In the genomic region with DNA sequence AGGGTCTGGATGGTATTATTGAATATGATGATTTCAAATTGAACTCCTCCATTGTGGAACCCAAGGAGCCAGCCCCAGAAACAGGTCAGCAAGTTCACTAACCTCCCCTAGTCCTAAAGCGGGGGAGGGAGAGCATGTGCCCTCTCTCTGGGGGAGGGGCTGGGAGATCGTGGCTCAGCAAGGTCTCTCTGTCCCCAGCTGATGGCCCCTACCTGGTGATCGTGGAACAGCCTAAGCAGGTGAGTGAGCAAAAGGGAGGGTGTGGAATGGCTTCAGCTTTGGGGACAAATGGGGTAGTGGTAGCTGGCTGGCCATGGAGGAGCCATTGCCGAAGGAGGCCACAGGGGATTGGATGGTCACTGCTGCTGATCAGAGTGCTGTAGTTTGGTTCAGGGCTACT, we compare ENCODE assay signal across 8 cellular contexts. TPM values are rescaled to one million over a fixed set of nuclear protein-coding genes. Genes with fewer than 3 reads are reported as not detected.
DNase-seq lines count a peak whose midpoint lies in the region; ATAC-seq, FAIRE-seq and TF ChIP-seq lines count a peak whose summit lies in the region.

No MANE protein-coding gene starts in this region.

- TF ChIP-seq POLR2A in H54 (IDR thresholded peaks at IDR 0.05; ENCODE audit: low read depth, low read length) = no peak

- H3K4me1 Mint-ChIP-seq in T-cell = peaks cover 49 to 51% (median 49%) of the 10 kb centered on the region in 3 donors

- H3K9me3 Mint-ChIP-seq in T-cell = no peaks in the 10 kb centered on the region

- in situ Hi-C loops in GM13977 (cut with MboI; ENCODE audit: low pct_unique_long_range_greater_than_20kb, low sequenced_read_pairs, unreplicated experiment) = no loop called here

- FAIRE-seq in H54 (lab: Jason Lieb, UNC) = no peak

- H3K27me3 Mint-ChIP-seq in T-cell = no peaks in the 10 kb centered on the region

- CTCF ChIA-PET in T-cell (lab: Charles Lee) = interaction anchor here in 1 of 2 donors (0.6 to 0.7 kb wide), 2 partner anchors 12 to 1933 kb away, joined by 4 to 6 read pairs; no protein-coding TSS in a partner anchor

- POLR2A ChIA-PET in T-cell (lab: Charles Lee) = interaction anchor here (0.6 to 1.0 kb wide), 4 partner anchors 10 to 254 kb away, joined by 4 read pairs; no protein-coding TSS in a partner anchor

- no peak for DNase-seq in GM12864 (ENCODE audit: low read depth)
- no peak for DNase-seq in T-cell
- DNase-seq in fibroblast of the aortic adventitia (ENCODE audit: low read depth) = no peak
- no peak for DNase-seq in skeletal muscle cell (ENCODE audit: low read depth)
- no peak for DNase-seq in NCI-H345 (lab: John Stamatoyannopoulos, UW)
- DNase-seq in NOMO-1 treated with dmso at 0.1 percent for 144 hours (lab: John Stamatoyannopoulos, UW; ENCODE audit: unreplicated experiment) = no peak
- DNase-seq in GM13977 (ENCODE audit: low spot score) = no peak
- no peak for DNase-seq in H54 (ENCODE audit: insufficient read length, low spot score)

- H3K4me3 ChIP-seq in GM12864 (ENCODE audit: low read depth, low read length) (peak overlapping the region; percentile 70), fibroblast of the aortic adventitia (ENCODE audit: low read depth, low read length) (peak overlapping the region; percentile 85), skeletal muscle cell (ENCODE audit: low read depth, low read length) (peak overlapping the region; percentile 54)

- ATAC-seq in T-cell (replicated peaks in 1 of 4) = no peak

- TF ChIP-seq CTCF in GM12864 (IDR thresholded peaks at IDR 0.05; ENCODE audit: low read depth, low read length, missing control alignments) (no peak), fibroblast of the aortic adventitia (IDR thresholded peaks at IDR 0.05; ENCODE audit: insufficient read depth, low read length) (no peak), GM13977 (IDR thresholded peaks at IDR 0.05; ENCODE audit: extremely low read depth, insufficient read depth, missing control alignments) (no peak)

- H3K27ac Mint-ChIP-seq in T-cell = peak overlapping the region; percentile 89 to 93

- H3K36me3 Mint-ChIP-seq in T-cell = peaks cover 19% of the 10 kb centered on the region

- peak overlapping the region; percentile 86 to 96 (median 89) for H3K4me3 Mint-ChIP-seq in T-cell

RNA-seq across cellular contexts. Expression of gene NFKB2, which starts 0.7 kb away (rescaled TPM):
- total RNA-seq in T-cell (100 to 1,000 TPM in 4 of 5 donors, 10 to 100 TPM in 1; 94.1 to 229 (median 124) TPM), fibroblast of the aortic adventitia (ENCODE audit: low replicate concordance) (9.0 and 16.2 TPM in 2 replicates)

RNA-seq across cellular contexts. Expression of gene PSD, which starts 22.3 kb away (rescaled TPM):
- total RNA-seq in T-cell (10 to 100 TPM in 2 of 5 donors, 1 to 10 TPM in 3; 8.7 to 11.8 (median 8.8) TPM), fibroblast of the aortic adventitia (ENCODE audit: low replicate concordance) (0.18 and 1.3 TPM in 2 replicates)

RNA-seq across cellular contexts. Expression of gene FBXL15, which starts 24.4 kb away (rescaled TPM):
- 10 to 100 TPM; 13.3 to 30.4 (median 23.7) TPM for total RNA-seq in T-cell
- 5.2 and 39.6 TPM in 2 replicates for total RNA-seq in fibroblast of the aortic adventitia (ENCODE audit: low replicate concordance)

RNA-seq across cellular contexts. Expression of gene CUEDC2, which starts 36.1 kb away (rescaled TPM):
- total RNA-seq in T-cell (10 to 100 TPM; 32.2 to 41.4 (median 37.8) TPM), fibroblast of the aortic adventitia (ENCODE audit: low replicate concordance) (40.9 and 61.4 TPM in 2 replicates)

RNA-seq across cellular contexts. Expression of gene C10orf95, which starts 55.1 kb away (rescaled TPM):
- total RNA-seq in T-cell (under 1 TPM in 4 of 5 donors, not detected in 1; 0.23 to 0.92 (median 0.55) TPM), fibroblast of the aortic adventitia (ENCODE audit: low replicate concordance) (not detected in 2 replicates)
